1 cellular context compared by ENCODE assay signal in the genomic region with DNA sequence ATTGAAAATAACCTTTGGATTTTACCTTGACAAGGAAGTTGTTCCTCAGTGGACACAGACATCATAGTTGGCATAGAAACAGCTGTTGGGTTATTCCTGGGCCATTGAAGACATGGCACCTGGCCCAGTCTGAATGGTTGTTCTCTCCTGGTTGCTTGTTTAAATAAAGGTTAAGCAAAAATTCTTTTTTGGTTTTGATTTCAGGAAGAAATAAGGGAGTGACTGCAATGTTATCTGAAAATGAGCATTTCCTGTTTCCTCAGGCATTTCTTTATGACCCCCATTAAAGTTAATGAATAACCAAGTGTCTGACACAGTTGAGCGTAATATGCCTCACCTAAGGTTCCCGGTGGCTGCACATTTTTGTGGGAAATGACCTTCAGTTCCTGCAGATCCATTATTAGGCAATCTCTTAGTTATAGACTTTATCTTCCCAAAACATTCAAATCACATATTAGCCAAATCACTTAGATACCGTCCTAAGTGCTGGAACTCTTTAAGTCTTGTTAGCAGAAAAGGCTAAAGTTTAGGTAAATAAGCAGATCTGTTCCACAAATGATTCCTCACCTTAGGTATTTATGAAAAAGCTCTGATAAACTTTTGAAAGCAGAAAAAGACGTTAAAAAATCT.
TF ChIP-seq lines count a peak whose summit lies in the region.

No MANE protein-coding gene starts in this region.

TF ChIP-seq in HepG2, 621 proteins besides CTCF, POLR2A, EP300 and RAD21 (continued from another document and continues in another):
- TF ChIP-seq LRRFIP1 (CRISPR knock-in tag; conservative IDR thresholded peaks at IDR 0.05) (no peak; the same call in 1 of the 2 replicates), SOX6 (IDR thresholded peaks at IDR 0.05) (no peak), SOX6 (CRISPR knock-in tag; IDR thresholded peaks at IDR 0.05) (peak; percentile 95), ZNF263 (CRISPR knock-in tag; IDR thresholded peaks at IDR 0.05) (no peak), AKAP8 (CRISPR knock-in tag; IDR thresholded peaks at IDR 0.05) (no peak), MED8 (CRISPR knock-in tag; IDR thresholded peaks at IDR 0.05; ENCODE audit: insufficient replicate concordance) (peak; percentile 71), AGO2 (optimal IDR thresholded peaks at IDR 0.05; ENCODE audit: low read depth, low read length) (no peak), SKI (IDR thresholded peaks at IDR 0.05; ENCODE audit: partially characterized antibody) (no peak), PLSCR1 (CRISPR knock-in tag; IDR thresholded peaks at IDR 0.05; ENCODE audit: borderline replicate concordance) (no peak), LCORL (IDR thresholded peaks at IDR 0.05) (peak; percentile 57; the same call in 1 of the 2 replicates), LCORL (CRISPR knock-in tag; IDR thresholded peaks at IDR 0.05) (peak; percentile 94), ZNF225 (CRISPR knock-in tag; IDR thresholded peaks at IDR 0.05) (no peak), PREB (CRISPR knock-in tag; IDR thresholded peaks at IDR 0.05) (no peak), HNF4A (CRISPR knock-in tag; IDR thresholded peaks at IDR 0.05) (peak; percentile 87), SMYD3 (CRISPR knock-in tag; IDR thresholded peaks at IDR 0.05) (peak; percentile 93; the same call in 1 of the 2 replicates), ZNF451 (CRISPR knock-in tag; IDR thresholded peaks at IDR 0.05) (no peak), HDAC1 (CRISPR knock-in tag; IDR thresholded peaks at IDR 0.05) (peak; percentile 61; the same call in 1 of the 2 replicates), SATB2 (CRISPR knock-in tag; IDR thresholded peaks at IDR 0.05) (no peak), JDP2 (CRISPR knock-in tag; IDR thresholded peaks at IDR 0.05; ENCODE audit: borderline replicate concordance) (no peak), ZBTB25 (CRISPR knock-in tag; IDR thresholded peaks at IDR 0.05) (peak; percentile 79), ZNF557 (CRISPR knock-in tag; IDR thresholded peaks at IDR 0.05) (no peak), KLF9 (CRISPR knock-in tag; IDR thresholded peaks at IDR 0.05; ENCODE audit: low read depth) (0 out of 2 replicates have a peak, but pooled peaks have one; percentile 68), ZNF292 (CRISPR knock-in tag; IDR thresholded peaks at IDR 0.05; ENCODE audit: borderline replicate concordance, low read depth) (peak; percentile 82), PRDM10 (CRISPR knock-in tag; IDR thresholded peaks at IDR 0.05; ENCODE audit: low read depth) (peak; percentile 58; the same call in 1 of the 2 replicates), ZNF343 (CRISPR knock-in tag; IDR thresholded peaks at IDR 0.05) (no peak), MED1 (CRISPR knock-in tag; IDR thresholded peaks at IDR 0.05) (peak; percentile 100), RNF2 (conservative IDR thresholded peaks at IDR 0.05; ENCODE audit: low read depth) (no peak), U2AF1 (optimal IDR thresholded peaks at IDR 0.05; ENCODE audit: low read depth, low read length) (no peak), ZSCAN22 (CRISPR knock-in tag; IDR thresholded peaks at IDR 0.05) (no peak), NONO (IDR thresholded peaks at IDR 0.05) (no peak), NONO (CRISPR knock-in tag; conservative IDR thresholded peaks at IDR 0.05) (peak; percentile 30; the same call in 1 of the 2 replicates), JUND (CRISPR knock-in tag; IDR thresholded peaks at IDR 0.05) (no peak), PHF8 (CRISPR knock-in tag; IDR thresholded peaks at IDR 0.05) (peak; percentile 26; the same call in 1 of the 2 replicates), ZMYM3 (CRISPR knock-in tag; IDR thresholded peaks at IDR 0.05) (no peak), KAT7 (CRISPR knock-in tag; IDR thresholded peaks at IDR 0.05; ENCODE audit: borderline replicate concordance) (no peak), ZNF800 (CRISPR knock-in tag; IDR thresholded peaks at IDR 0.05) (peak; percentile 21; the same call in 1 of the 2 replicates), KMT2A (CRISPR knock-in tag; IDR thresholded peaks at IDR 0.05) (peak; percentile 37; the same call in 1 of the 2 replicates), ETV6 (CRISPR knock-in tag; conservative IDR thresholded peaks at IDR 0.05) (no peak), ZNF572 (CRISPR knock-in tag; IDR thresholded peaks at IDR 0.05) (no peak), SMC3 (IDR thresholded peaks at IDR 0.05; ENCODE audit: low read length) (peak; percentile 32; the same call in 1 of the 2 replicates), TAF15 (IDR thresholded peaks at IDR 0.05; ENCODE audit: low read depth, low read length, poor library complexity, severe bottlenecking) (no peak), ZNF441 (CRISPR knock-in tag; IDR thresholded peaks at IDR 0.05; ENCODE audit: borderline replicate concordance) (no peak), ZNF746 (CRISPR knock-in tag; IDR thresholded peaks at IDR 0.05) (no peak), ZNF737 (CRISPR knock-in tag; IDR thresholded peaks at IDR 0.05; ENCODE audit: borderline replicate concordance) (no peak)
- TF ChIP-seq, protein P1, sequence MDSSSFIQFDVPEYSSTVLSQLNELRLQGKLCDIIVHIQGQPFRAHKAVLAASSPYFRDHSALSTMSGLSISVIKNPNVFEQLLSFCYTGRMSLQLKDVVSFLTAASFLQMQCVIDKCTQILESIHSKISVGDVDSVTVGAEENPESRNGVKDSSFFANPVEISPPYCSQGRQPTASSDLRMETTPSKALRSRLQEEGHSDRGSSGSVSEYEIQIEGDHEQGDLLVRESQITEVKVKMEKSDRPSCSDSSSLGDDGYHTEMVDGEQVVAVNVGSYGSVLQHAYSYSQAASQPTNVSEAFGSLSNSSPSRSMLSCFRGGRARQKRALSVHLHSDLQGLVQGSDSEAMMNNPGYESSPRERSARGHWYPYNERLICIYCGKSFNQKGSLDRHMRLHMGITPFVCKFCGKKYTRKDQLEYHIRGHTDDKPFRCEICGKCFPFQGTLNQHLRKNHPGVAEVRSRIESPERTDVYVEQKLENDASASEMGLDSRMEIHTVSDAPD (CRISPR knock-in tag; IDR thresholded peaks at IDR 0.05), result no peak; the same call in 1 of the 2 replicates
- TF ChIP-seq, protein P2, sequence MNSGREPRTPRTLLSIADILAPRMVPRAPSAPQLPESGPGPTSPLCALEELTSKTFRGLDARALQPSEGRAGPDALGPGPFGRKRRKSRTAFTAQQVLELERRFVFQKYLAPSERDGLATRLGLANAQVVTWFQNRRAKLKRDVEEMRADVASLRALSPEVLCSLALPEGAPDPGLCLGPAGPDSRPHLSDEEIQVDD (CRISPR knock-in tag; IDR thresholded peaks at IDR 0.05; ENCODE audit: borderline replicate concordance), result no peak
- TF ChIP-seq, protein P3, sequence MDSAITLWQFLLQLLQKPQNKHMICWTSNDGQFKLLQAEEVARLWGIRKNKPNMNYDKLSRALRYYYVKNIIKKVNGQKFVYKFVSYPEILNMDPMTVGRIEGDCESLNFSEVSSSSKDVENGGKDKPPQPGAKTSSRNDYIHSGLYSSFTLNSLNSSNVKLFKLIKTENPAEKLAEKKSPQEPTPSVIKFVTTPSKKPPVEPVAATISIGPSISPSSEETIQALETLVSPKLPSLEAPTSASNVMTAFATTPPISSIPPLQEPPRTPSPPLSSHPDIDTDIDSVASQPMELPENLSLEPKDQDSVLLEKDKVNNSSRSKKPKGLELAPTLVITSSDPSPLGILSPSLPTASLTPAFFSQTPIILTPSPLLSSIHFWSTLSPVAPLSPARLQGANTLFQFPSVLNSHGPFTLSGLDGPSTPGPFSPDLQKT (CRISPR knock-in tag; IDR thresholded peaks at IDR 0.05; ENCODE audit: borderline replicate concordance), result no peak
- TF ChIP-seq, protein P4, sequence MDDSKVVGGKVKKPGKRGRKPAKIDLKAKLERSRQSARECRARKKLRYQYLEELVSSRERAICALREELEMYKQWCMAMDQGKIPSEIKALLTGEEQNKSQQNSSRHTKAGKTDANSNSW (CRISPR knock-in tag; IDR thresholded peaks at IDR 0.05; ENCODE audit: borderline replicate concordance), result no peak
- TF ChIP-seq, protein P5, sequence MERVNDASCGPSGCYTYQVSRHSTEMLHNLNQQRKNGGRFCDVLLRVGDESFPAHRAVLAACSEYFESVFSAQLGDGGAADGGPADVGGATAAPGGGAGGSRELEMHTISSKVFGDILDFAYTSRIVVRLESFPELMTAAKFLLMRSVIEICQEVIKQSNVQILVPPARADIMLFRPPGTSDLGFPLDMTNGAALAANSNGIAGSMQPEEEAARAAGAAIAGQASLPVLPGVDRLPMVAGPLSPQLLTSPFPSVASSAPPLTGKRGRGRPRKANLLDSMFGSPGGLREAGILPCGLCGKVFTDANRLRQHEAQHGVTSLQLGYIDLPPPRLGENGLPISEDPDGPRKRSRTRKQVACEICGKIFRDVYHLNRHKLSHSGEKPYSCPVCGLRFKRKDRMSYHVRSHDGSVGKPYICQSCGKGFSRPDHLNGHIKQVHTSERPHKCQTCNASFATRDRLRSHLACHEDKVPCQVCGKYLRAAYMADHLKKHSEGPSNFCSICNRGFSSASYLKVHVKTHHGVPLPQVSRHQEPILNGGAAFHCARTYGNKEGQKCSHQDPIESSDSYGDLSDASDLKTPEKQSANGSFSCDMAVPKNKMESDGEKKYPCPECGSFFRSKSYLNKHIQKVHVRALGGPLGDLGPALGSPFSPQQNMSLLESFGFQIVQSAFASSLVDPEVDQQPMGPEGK (CRISPR knock-in tag; IDR thresholded peaks at IDR 0.05), result peak; percentile 78
